ENCODE assay signal across 7 cellular contexts in genomic region chr2:220579452-220579851, GRCh38.
"Had no signal": no experiment of that assay in that cellular context is flagged by ENCODE, and none has a peak within 500 bp of the region (broad histone marks: within the 10 kb centered on the region; RNA-seq: fewer than 3 reads in every experiment).

No MANE protein-coding gene starts in this region.

- FAIRE-seq: G401.6, GM12891, GM12892, GM18507, GM19239 had no signal

- DNase-seq: GDM1, GF-D8 had no signal
